ENCODE assay signal across 19 cellular contexts in the genomic region with DNA sequence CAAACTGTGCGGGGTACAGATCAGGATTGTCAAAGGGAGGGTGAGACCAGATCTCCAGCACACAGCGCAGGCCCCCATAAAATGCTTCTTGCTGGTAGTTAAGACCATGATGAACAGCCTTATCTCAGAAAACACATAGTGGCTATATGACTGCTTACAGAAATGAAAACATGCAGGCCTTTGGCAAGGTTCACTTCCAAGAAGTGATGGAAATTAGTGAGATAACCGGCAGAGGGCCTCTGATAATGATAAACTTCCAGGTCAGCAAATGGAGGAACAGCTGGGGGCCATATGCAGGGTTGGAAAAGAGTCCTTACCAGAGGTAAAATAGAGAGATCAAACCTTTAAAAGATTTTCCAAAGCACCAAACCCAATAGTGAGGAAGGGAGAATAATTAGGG. TPM values are rescaled to one million over a fixed set of nuclear protein-coding genes. Genes with fewer than 3 reads are reported as not detected.
DNase-seq lines count a peak whose midpoint lies in the region; ATAC-seq, FAIRE-seq and TF ChIP-seq lines count a peak whose summit lies in the region.
"Had no signal": no experiment of that assay in that cellular context is flagged by ENCODE, and none has a peak within 500 bp of the region (broad histone marks: within the 10 kb centered on the region; RNA-seq: fewer than 3 reads in every experiment).

No MANE protein-coding gene starts in this region.

- H3K4me3 ChIP-seq in GM23338, result no peak overlapping the region
- H3K4me3 ChIP-seq in H1 (ENCODE audit: extremely low read depth in 1 of 4, insufficient read depth in 2 of 4, low read depth in 3 of 4, low read length in 4 of 4), result no peak overlapping the region
- H3K4me3 ChIP-seq in uterus, result no peak overlapping the region
- H3K4me3 ChIP-seq: A549, BLaER1 had no signal

- no peak overlapping the region for H4K91ac ChIP-seq in H1 (replicated peaks; ENCODE audit: insufficient read length, low read length)

- H3K79me2 ChIP-seq in GM23338 (replicated peaks; ENCODE audit: insufficient read depth), result no peaks in the 10 kb centered on the region
- H3K79me2 ChIP-seq in H1 (ENCODE audit: control insufficient read depth in 1 of 2, insufficient read depth in 2 of 2, low read length in 2 of 2), result no peaks in the 10 kb centered on the region

- no peak for ATAC-seq in GM23338
- ATAC-seq in activated CD4-positive, CD25-positive, alpha-beta regulatory T cell treated with anti-CD3 and anti-CD28 coated beads, Interleukin-2, amount 50 U/mL, for 24 hours, result no peak
- ATAC-seq: A549 had no signal

- TF ChIP-seq RAD21 in H1 (IDR thresholded peaks at IDR 0.05 in 1 of 2, conservative IDR thresholded peaks at IDR 0.05 in 1 of 2; ENCODE audit: low read depth in 2 of 2, low read length in 2 of 2), result no peak

- TF ChIP-seq CTCF in GM23338 (conservative IDR thresholded peaks at IDR 0.05; ENCODE audit: low read depth in 2 of 2) (no peak), H1 (IDR thresholded peaks at IDR 0.05; ENCODE audit: control extremely low read depth in 1 of 3, insufficient read depth in 1 of 3, low read depth in 1 of 3, low read length in 3 of 3) (no peak), uterus (IDR thresholded peaks at IDR 0.05) (no peak)

- no peak overlapping the region for H2BK20ac ChIP-seq in H1 (ENCODE audit: low read length)

- H3F3A ChIP-seq in GM23338 (replicated peaks; ENCODE audit: low read depth), result no peaks in the 10 kb centered on the region

- no peak for FAIRE-seq in H1 (lab: Jason Lieb, UNC)
- FAIRE-seq: A549, G401.6, GM12891, GM19239, H54 had no signal

- DNase-seq in GM23338 (ENCODE audit: low spot score) (no peak), RKO (ENCODE audit: low spot score) (peak; percentile 3), H1 (ENCODE audit: low read depth in 1 of 2, low spot score in 2 of 2) (no peak), NCI-H748 (lab: John Stamatoyannopoulos, UW; ENCODE audit: unreplicated experiment) (no peak), uterus (no peak)
- DNase-seq: AML-193; Calu3; CD4-positive, alpha-beta memory T cell; HCEC 1CT had no signal

- H2BK15ac ChIP-seq in H1 (ENCODE audit: low read length), result no peak overlapping the region

- H3K27ac ChIP-seq in GM23338 (ENCODE audit: low read depth) (no peak overlapping the region), H1 (ENCODE audit: low read depth, low read length) (no peak overlapping the region), uterus (no peak overlapping the region)
- H3K27ac ChIP-seq: A549, BLaER1, HL-60 had no signal

- TF ChIP-seq POLR2A in H1 (IDR thresholded peaks at IDR 0.05; ENCODE audit: control extremely low read depth in 1 of 2, low read depth in 2 of 2, low read length in 2 of 2) (no peak), uterus (IDR thresholded peaks at IDR 0.05) (no peak)

- no peak overlapping the region for H4K8ac ChIP-seq in H1 (ENCODE audit: extremely low read depth, insufficient read depth, low read length)

- peaks cover 2% of the 10 kb centered on the region; the same call in 2 of the 3 replicates for H3K4me1 Mint-ChIP-seq in GM23338
- H3K4me1 Mint-ChIP-seq: CD14-positive monocyte; CD4-positive, alpha-beta memory T cell had no signal

- no peak overlapping the region for H3K4me3 Mint-ChIP-seq in GM23338
- H3K4me3 Mint-ChIP-seq: CD14-positive monocyte; CD4-positive, alpha-beta memory T cell had no signal

- CTCF ChIA-PET in H1 (lab: Charles Lee; ENCODE audit: partially characterized antibody), result interaction anchor here (0.8 kb wide), 1 partner anchor 18 kb away, joined by 3 read pairs; no protein-coding TSS in a partner anchor

- no peak overlapping the region for H3K14ac ChIP-seq in H1 (ENCODE audit: insufficient read length)

- H3K56ac ChIP-seq in H1 (replicated peaks; ENCODE audit: insufficient read length, low read depth, low read length), result no peak overlapping the region

- no peak overlapping the region for H3K23ac ChIP-seq in H1 (ENCODE audit: insufficient read length)

- H3K36me3 ChIP-seq in GM23338 (ENCODE audit: insufficient read depth), result no peaks in the 10 kb centered on the region
- H3K36me3 ChIP-seq in H1 (ENCODE audit: control insufficient read depth in 2 of 4, insufficient read depth in 4 of 4, low read length in 3 of 4), result no peaks in the 10 kb centered on the region
- H3K36me3 ChIP-seq in uterus, result no peaks in the 10 kb centered on the region
- H3K36me3 ChIP-seq: BLaER1 had no signal

- H3K27ac Mint-ChIP-seq in GM23338, result no peak overlapping the region
- H3K27ac Mint-ChIP-seq: CD14-positive monocyte; CD4-positive, alpha-beta memory T cell had no signal

- H3K9me3 Mint-ChIP-seq in GM23338, result no peaks in the 10 kb centered on the region
- H3K9me3 Mint-ChIP-seq: CD4-positive, alpha-beta memory T cell had no signal

- no peak overlapping the region for H3K4ac ChIP-seq in H1 (replicated peaks; ENCODE audit: insufficient read length, low read depth, low read length)

- no peaks in the 10 kb centered on the region for H4K20me1 ChIP-seq in GM23338 (replicated peaks; ENCODE audit: insufficient read depth)
- H4K20me1 ChIP-seq in H1 (replicated peaks in 1 of 2; ENCODE audit: control insufficient read depth in 1 of 2, insufficient read depth in 2 of 2, low read length in 2 of 2), result no peaks in the 10 kb centered on the region
- H4K20me1 ChIP-seq: BLaER1 had no signal

- H2BK120ac ChIP-seq in H1 (replicated peaks; ENCODE audit: low read depth, low read length), result no peak overlapping the region

- no peaks in the 10 kb centered on the region for H3K36me3 Mint-ChIP-seq in GM23338 (ENCODE audit: low read depth)
- H3K36me3 Mint-ChIP-seq: CD14-positive monocyte; CD4-positive, alpha-beta memory T cell had no signal

- no peak overlapping the region for H2BK12ac ChIP-seq in H1 (ENCODE audit: low read depth, low read length)

- 0 out of 2 replicates have a peak, but pooled peaks cover 1% of the 10 kb centered on the region for H3K9me2 ChIP-seq in GM23338 (ENCODE audit: insufficient read depth)

- H3K27me3 Mint-ChIP-seq in GM23338 (ENCODE audit: insufficient read depth, low read depth, poor library complexity), result peaks cover 2% of the 10 kb centered on the region

- H3K4me2 ChIP-seq in GM23338 (no peak overlapping the region), H1 (ENCODE audit: insufficient read depth in 1 of 2, low read depth in 2 of 2, low read length in 2 of 2) (no peak overlapping the region)
- H3K4me2 ChIP-seq: A549, BLaER1 had no signal

- H3K23me2 ChIP-seq in H1 (ENCODE audit: low read depth, low read length), result no peaks in the 10 kb centered on the region

- no peak overlapping the region for H3K18ac ChIP-seq in H1 (ENCODE audit: extremely low read depth, low read length)

- no peak overlapping the region for H3K9ac ChIP-seq in H1 (replicated peaks in 1 of 4; ENCODE audit: extremely low read depth in 1 of 4, low read depth in 3 of 4, low read length in 3 of 4)
- H3K9ac ChIP-seq: BLaER1 had no signal

- H3K4me1 ChIP-seq in GM23338 (ENCODE audit: insufficient read depth) (no peaks in the 10 kb centered on the region), H1 (replicated peaks in 1 of 4; ENCODE audit: control insufficient read depth in 3 of 4, insufficient read depth in 4 of 4, low read length in 3 of 4) (no peaks in the 10 kb centered on the region), uterus (no peaks in the 10 kb centered on the region)
- H3K4me1 ChIP-seq: A549 had no signal

- no peaks in the 10 kb centered on the region for H3K27me3 ChIP-seq in GM23338 (ENCODE audit: insufficient read depth)
- no peaks in the 10 kb centered on the region for H3K27me3 ChIP-seq in H1 (replicated peaks in 1 of 4; ENCODE audit: control insufficient read depth in 3 of 4, extremely low read depth in 1 of 4, insufficient read depth in 3 of 4, low read length in 3 of 4)
- no peaks in the 10 kb centered on the region for H3K27me3 ChIP-seq in uterus
- H3K27me3 ChIP-seq: BLaER1 had no signal

- intact Hi-C loops in uterus (cut with DNase I; ENCODE audit: low total_unique reads), result no loop called here

- H4K5ac ChIP-seq in H1 (ENCODE audit: insufficient read length, low read depth, low read length), result no peak overlapping the region

- H3K9me3 ChIP-seq in H1 (ENCODE audit: insufficient read depth in 2 of 2, low read depth in 1 of 2, low read length in 1 of 2) (no peaks in the 10 kb centered on the region), uterus (no peaks in the 10 kb centered on the region)
- H3K9me3 ChIP-seq: A549, BLaER1 had no signal

- H2AK5ac ChIP-seq in H1 (ENCODE audit: low read depth, low read length), result no peak overlapping the region

- H2BK5ac ChIP-seq in H1 (ENCODE audit: low read depth, low read length), result no peak overlapping the region

- no peaks in the 10 kb centered on the region for H3K79me1 ChIP-seq in H1 (ENCODE audit: low read depth, low read length)

- H2AFZ ChIP-seq in GM23338 (peak overlapping the region; percentile 63; the same call in 1 of the 2 replicates), H1 (ENCODE audit: low read length) (0 out of 2 replicates have a peak overlapping the region, but pooled peaks have one; percentile 51)

- no peak for TF ChIP-seq EP300 in H1 (IDR thresholded peaks at IDR 0.05; ENCODE audit: borderline replicate concordance in 1 of 2, low read depth in 2 of 2, low read length in 2 of 2)

- 85% methylated on average over 3 of the region's 3 CpGs; no CpG with 5 or more reads in 1 of the 2 experiments for WGBS in H1 (ENCODE audit: extremely low coverage in 1 of 2, insufficient coverage in 1 of 2, insufficient read length in 1 of 2, insufficient replicate concordance in 2 of 2, low coverage in 1 of 2, low lambda C conversion rate in 2 of 2, missing lambda C conversion rate in 1 of 2), 2 experiments

- POLR2A ChIA-PET in H1 (lab: Charles Lee; ENCODE audit: partially characterized antibody), result no interaction called here

TF ChIP-seq in GM23338, 12 proteins besides CTCF, POLR2A, EP300 and RAD21 (continues in another document):
- no peak for TF ChIP-seq STAT1 (IDR thresholded peaks at IDR 0.05; ENCODE audit: unreplicated experiment)

TF ChIP-seq in H1, 55 proteins besides CTCF, POLR2A, EP300 and RAD21 (continues in another document):
- TF ChIP-seq JUN (IDR thresholded peaks at IDR 0.05; ENCODE audit: low read depth, low read length), result no peak
- TF ChIP-seq CHD1 (IDR thresholded peaks at IDR 0.05; ENCODE audit: low read depth, low read length), result no peak
- TF ChIP-seq RFX5 (IDR thresholded peaks at IDR 0.05; ENCODE audit: borderline replicate concordance, low read depth, low read length), result no peak

RNA-seq across cellular contexts. Expression of a gene that starts 46.6 kb away (rescaled TPM):
- total RNA-seq in GM23338 (2014; rRNA removed; shearing (Covaris generic)), result 0.23 and 0.42 TPM in 2 replicates
- polyA plus RNA-seq in GM23338 (2016; fragmentation: Nextera tagmentation; extraction: Ambion mirVana) (0.65 and 0.96 TPM in 2 replicates), H1 (2011; rRNA removed) (0.05 and 0.14 TPM in 2 replicates)
- total RNA-seq in H1 (2021; fragmentation: NEBNext Ultra II Directional; extraction: Animal tissue kit (Norgen Biotek cat#: 25700)), result 0.36 and 0.71 TPM in 2 replicates
- polyA plus RNA-seq in H1 (2011; cell fraction: cytosol; rRNA removed), result 0.18 TPM
- 0.11 TPM for polyA plus RNA-seq in H1 (2011; cell fraction: nucleus; rRNA removed)
- polyA plus RNA-seq in H1 (2012, experiment 1 of 2), result 0.15 to 0.58 TPM (median 0.49 TPM) in 3 of 4 replicates, not detected in the other
- polyA plus RNA-seq in H1 (2012, experiment 2 of 2), result not detected
- polyA plus RNA-seq in H1 (2013, experiment 1 of 2), result 0.36 TPM
- polyA plus RNA-seq in H1 (2013, experiment 2 of 2), result 0.33 TPM
- polyA minus RNA-seq in H1 (2011; rRNA and poly(A)+ RNA removed), result 1.3 TPM in 1 of 2 replicates, not detected in the other
- not detected for polyA minus RNA-seq in H1 (2011; cell fraction: cytosol; rRNA and poly(A)+ RNA removed)
- 0.80 TPM for polyA minus RNA-seq in H1 (2011; cell fraction: nucleus; rRNA and poly(A)+ RNA removed)
- 1 to 10 TPM in 3 of 4 donors, under 1 TPM in 1; 0.51 to 5.0 (median 3.7) TPM for total RNA-seq in uterus
- total RNA-seq: CD4-positive, alpha-beta memory T cell; HT1080 had no signal
- polyA plus RNA-seq: CD14-positive monocyte; CD4-positive, alpha-beta memory T cell had no signal
